ENCODE assay signal across 16 cellular contexts in the genomic region with DNA sequence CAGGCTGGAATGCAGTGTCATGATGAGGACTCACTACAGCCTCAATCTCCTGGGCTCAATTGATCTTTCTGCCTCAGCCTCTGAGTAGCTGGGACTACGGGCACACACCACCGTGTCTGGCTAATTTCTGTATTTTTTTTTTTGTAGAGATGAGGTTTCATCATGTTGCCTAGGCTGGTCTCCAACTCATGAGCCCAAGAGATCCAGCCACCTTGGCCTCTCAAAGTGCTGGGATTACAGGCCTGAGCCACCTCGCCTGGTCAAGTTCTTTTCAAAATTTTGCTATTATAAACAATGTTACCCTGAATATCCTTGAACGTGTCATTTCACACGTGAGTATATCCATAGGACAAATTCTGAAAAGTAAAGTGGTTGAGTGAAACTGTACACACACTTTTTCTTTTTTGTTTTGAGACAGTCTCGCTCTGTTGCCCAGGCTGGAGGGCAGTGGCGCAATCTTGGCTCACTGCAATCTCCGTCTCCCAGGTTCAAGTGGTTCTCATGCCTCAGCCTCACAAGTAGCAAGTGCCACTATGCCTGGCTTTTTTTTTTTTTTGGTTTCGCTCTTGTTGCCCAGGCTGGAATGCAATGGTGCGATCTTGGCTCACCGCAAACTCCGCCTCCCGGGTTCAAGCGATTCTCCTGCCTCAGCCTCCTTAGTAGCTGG.
"Had no signal": no experiment of that assay in that cellular context is flagged by ENCODE, and none has a peak within 500 bp of the region (broad histone marks: within the 10 kb centered on the region; RNA-seq: fewer than 3 reads in every experiment).

No MANE protein-coding gene starts in this region.

- ATAC-seq: activated CD8-positive, alpha-beta memory T cell treated with anti-CD3 and anti-CD28 coated beads, Interleukin-2, amount 10 ng/mL, durations not matched to agents 7 days and 5 days; gastroesophageal sphincter; mucosa of descending colon; naive thymus-derived CD4-positive, alpha-beta T cell had no signal

- H3K27me3 ChIP-seq: gastroesophageal sphincter, hepatocyte, uterus had no signal

- DNase-seq: activated CD4-positive, alpha-beta memory T cell treated with anti-CD3 and anti-CD28 coated beads for 36 hours; activated CD8-positive, alpha-beta memory T cell treated with anti-CD3 and anti-CD28 coated beads, Interleukin-2, amount 10 ng/mL, durations not matched to agents 7 days and 5 days; activated naive CD4-positive, alpha-beta T cell treated with anti-CD3 and anti-CD28 coated beads, Interleukin-2, amount 50 U/mL, for 16 hours; activated T-cell treated with anti-CD3 and anti-CD28 coated beads, Interleukin-2, amount 50 U/mL, for 1 hour; endodermal cell; erythroblast; islet precursor cell; mucosa of descending colon; naive thymus-derived CD4-positive, alpha-beta T cell; stimulated activated CD4-positive, alpha-beta T cell treated with anti-CD3 and anti-CD28 coated beads, Interleukin-1b, Interleukin-23, amount 100 ng/mL, for 48 hours; uterus had no signal

- H3K9me3 ChIP-seq: gastroesophageal sphincter, mucosa of descending colon, thoracic aorta, uterus had no signal

- H3K36me3 ChIP-seq: gastroesophageal sphincter, thoracic aorta, uterus had no signal

- H3K4me1 ChIP-seq: gastroesophageal sphincter, parathyroid adenoma, uterus had no signal

- H3K4me3 ChIP-seq: gastroesophageal sphincter, hepatocyte, mucosa of descending colon, thoracic aorta, uterus had no signal

- H3K27ac ChIP-seq: gastroesophageal sphincter, hepatocyte, parathyroid adenoma, thoracic aorta, uterus, VCaP had no signal
